In genomic region chr10:5977471-5978370, GRCh38 we compare ENCODE assay signal across 8 cellular contexts. TPM values are rescaled to one million over a fixed set of nuclear protein-coding genes. Genes with fewer than 3 reads are reported as not detected.
A peak's percentile ranks its signal among the peaks of the same experiment; 100 is the strongest.
DNase-seq lines count a peak whose midpoint lies in the region; ATAC-seq, FAIRE-seq and TF ChIP-seq lines count a peak whose summit lies in the region.

TSS of gene IL15RA (minus strand) at chr10:5977543. CDS start at chr10:5977492, 51 bp downstream.

- no peak within 1 kb of the TSS for H3K4ac ChIP-seq in H1 (replicated peaks; ENCODE audit: insufficient read length, low read depth, low read length)

- H3K14ac ChIP-seq in H1 (ENCODE audit: insufficient read length), result no peak within 1 kb of the TSS

- H3K4me3 ChIP-seq in H1 (ENCODE audit: extremely low read depth in 1 of 4, insufficient read depth in 2 of 4, low read depth in 3 of 4, low read length in 4 of 4), result peak within 1 kb of the TSS; percentile 75 to 80 (median 79)

- no peak; a peak in 1 of 4 replicates for TF ChIP-seq RAD21 in H1 (IDR thresholded peaks at IDR 0.05 in 1 of 2, conservative IDR thresholded peaks at IDR 0.05 in 1 of 2; ENCODE audit: low read depth in 2 of 2, low read length in 2 of 2)

- no peak within 1 kb of the TSS for H2BK15ac ChIP-seq in H1 (ENCODE audit: low read length)

- CTCF ChIA-PET in H1 (lab: Charles Lee; ENCODE audit: partially characterized antibody), result interaction anchor here (0.6 to 1.2 kb wide), 3 partner anchors 25 to 225 kb away, joined by 3 to 4 read pairs (median 3); partner anchors contain the start of gene PFKFB3

- peak within 1 kb of the TSS; percentile 68 for H3K18ac ChIP-seq in H1 (ENCODE audit: extremely low read depth, low read length)

- H3K79me2 ChIP-seq in H1 (ENCODE audit: control insufficient read depth in 1 of 2, insufficient read depth in 2 of 2, low read length in 2 of 2), result no peaks in the 10 kb centered on the region

- POLR2A ChIA-PET in H1 (lab: Charles Lee; ENCODE audit: partially characterized antibody), result interaction anchor here (0.7 to 2.1 kb wide), 5 partner anchors 33 to 225 kb away, joined by 3 to 6 read pairs (median 3); partner anchors contain the start of genes ANKRD16, FBH1 and PFKFB3

- TF ChIP-seq POLR2A in H1 (IDR thresholded peaks at IDR 0.05; ENCODE audit: control extremely low read depth in 1 of 2, low read depth in 2 of 2, low read length in 2 of 2), result no peak

- peaks cover 0 to 3% (median 1%) of the 10 kb centered on the region in 4 experiments; a peak in 2 of 7 replicates for H3K4me1 ChIP-seq in H1 (replicated peaks in 1 of 4; ENCODE audit: control insufficient read depth in 3 of 4, insufficient read depth in 4 of 4, low read length in 3 of 4)

- no peak within 1 kb of the TSS for H3K27ac ChIP-seq in H1 (ENCODE audit: low read depth, low read length)

- peaks cover 0 to 2% of the 10 kb centered on the region in 2 experiments for H4K20me1 ChIP-seq in H1 (replicated peaks in 1 of 2; ENCODE audit: control insufficient read depth in 1 of 2, insufficient read depth in 2 of 2, low read length in 2 of 2)

- H2BK12ac ChIP-seq in H1 (ENCODE audit: low read depth, low read length), result peak within 1 kb of the TSS; percentile 87; the same call in 1 of the 2 replicates

- no peaks in the 10 kb centered on the region for H3K36me3 ChIP-seq in H1 (ENCODE audit: control insufficient read depth in 2 of 4, insufficient read depth in 4 of 4, low read length in 3 of 4)

- peak in 1 of 3 experiments; percentile 17; a peak in 1 of 4 replicates for TF ChIP-seq CTCF in H1 (IDR thresholded peaks at IDR 0.05; ENCODE audit: control extremely low read depth in 1 of 3, insufficient read depth in 1 of 3, low read depth in 1 of 3, low read length in 3 of 3)

- H3K56ac ChIP-seq in H1 (replicated peaks; ENCODE audit: insufficient read length, low read depth, low read length), result no peak within 1 kb of the TSS

- peaks cover 3 to 43% (median 36%) of the 10 kb centered on the region in 4 experiments for H3K27me3 ChIP-seq in H1 (replicated peaks in 1 of 4; ENCODE audit: control insufficient read depth in 3 of 4, extremely low read depth in 1 of 4, insufficient read depth in 3 of 4, low read length in 3 of 4)

- ATAC-seq in HG02840 (IDR thresholded peaks at IDR 0.05; ENCODE audit: low FRiP score, unreplicated experiment), result peak; percentile 62

- H2BK20ac ChIP-seq in H1 (ENCODE audit: low read length), result no peak within 1 kb of the TSS

- H2AFZ ChIP-seq in H1 (ENCODE audit: low read length), result peak within 1 kb of the TSS; percentile 83; the same call in 1 of the 2 replicates

- no peak for FAIRE-seq in H1 (lab: Jason Lieb, UNC)

- H2BK5ac ChIP-seq in H1 (ENCODE audit: low read depth, low read length), result peak within 1 kb of the TSS; percentile 44; the same call in 1 of the 2 replicates

- H4K8ac ChIP-seq in H1 (ENCODE audit: extremely low read depth, insufficient read depth, low read length), result no peak within 1 kb of the TSS; the same call in 1 of the 2 replicates

- peaks cover 14% of the 10 kb centered on the region for H3K23me2 ChIP-seq in H1 (ENCODE audit: low read depth, low read length)

- peak within 1 kb of the TSS; percentile 77 to 90 for H3K4me2 ChIP-seq in H1 (ENCODE audit: insufficient read depth in 1 of 2, low read depth in 2 of 2, low read length in 2 of 2)

- 2% methylated on average over 54 of the region's 83 CpGs; no CpG with 5 or more reads in 1 of the 2 experiments for WGBS in H1 (ENCODE audit: extremely low coverage in 1 of 2, insufficient coverage in 1 of 2, insufficient read length in 1 of 2, insufficient replicate concordance in 2 of 2, low coverage in 1 of 2, low lambda C conversion rate in 2 of 2, missing lambda C conversion rate in 1 of 2), 2 experiments

- H4K5ac ChIP-seq in H1 (ENCODE audit: insufficient read length, low read depth, low read length), result no peak within 1 kb of the TSS

- H3K9ac ChIP-seq in H1 (replicated peaks in 1 of 4; ENCODE audit: extremely low read depth in 1 of 4, low read depth in 3 of 4, low read length in 3 of 4), result peak within 1 kb of the TSS in 3 of 4 experiments; percentile 38 to 56 (median 56); a peak in 4 of 7 replicates

- no peak within 1 kb of the TSS for H2AK5ac ChIP-seq in H1 (ENCODE audit: low read depth, low read length)

- no peak within 1 kb of the TSS for H4K91ac ChIP-seq in H1 (replicated peaks; ENCODE audit: insufficient read length, low read length)

- H2BK120ac ChIP-seq in H1 (replicated peaks; ENCODE audit: low read depth, low read length), result no peak within 1 kb of the TSS

- no peak; a peak in 1 of 3 replicates for TF ChIP-seq EP300 in H1 (IDR thresholded peaks at IDR 0.05; ENCODE audit: borderline replicate concordance in 1 of 2, low read depth in 2 of 2, low read length in 2 of 2)

- H3K79me1 ChIP-seq in H1 (ENCODE audit: low read depth, low read length), result no peaks in the 10 kb centered on the region

- no peaks in the 10 kb centered on the region for H3K9me3 ChIP-seq in H1 (ENCODE audit: insufficient read depth in 2 of 2, low read depth in 1 of 2, low read length in 1 of 2)

- DNase-seq in NCI-H2107 (lab: John Stamatoyannopoulos, UW) (peak; percentile 31), NCI-H2107 treated with DMSO at 0.1 percent for 48 hours (lab: John Stamatoyannopoulos, UW; ENCODE audit: unreplicated experiment) (no peak), NCI-H226 (peak; percentile 35), H1 (ENCODE audit: low read depth in 1 of 2, low spot score in 2 of 2) (peak in 1 of 2 experiments; percentile 81), midbrain (lab: John Stamatoyannopoulos, UW) (peak; percentile 32)
- DNase-seq in activated CD8-positive, alpha-beta memory T cell treated with anti-CD3 and anti-CD28 coated beads for 24 hours, result peak; percentile 93
- DNase-seq in stimulated activated CD8-positive, alpha-beta memory T cell treated with anti-CD3 and anti-CD28 coated beads, Interleukin-4, amount 100 ng/mL, for 1 hour (ENCODE audit: low read depth in 2 of 2, low spot score in 1 of 2), result peak; percentile 53 to 70

- no peak within 1 kb of the TSS for H3K23ac ChIP-seq in H1 (ENCODE audit: insufficient read length)

TF ChIP-seq in H1, 55 proteins besides CTCF, POLR2A, EP300 and RAD21:
- TF ChIP-seq ASH2L (IDR thresholded peaks at IDR 0.05; ENCODE audit: low read length) (peak; percentile 77), YY1 (IDR thresholded peaks at IDR 0.05; ENCODE audit: low read depth, low read length) (0 out of 2 replicates have a peak, but pooled peaks have one; percentile 36), EZH2 (IDR thresholded peaks at IDR 0.05; ENCODE audit: low read depth, low read length, severe bottlenecking) (peak; percentile 74), KDM4A (IDR thresholded peaks at IDR 0.05; ENCODE audit: low read depth, low read length, severe bottlenecking) (peak; percentile 98), SIN3A (conservative IDR thresholded peaks at IDR 0.05 in 1 of 2, IDR thresholded peaks at IDR 0.05 in 1 of 2; ENCODE audit: low read depth in 1 of 2, low read length in 2 of 2) (no peak), TBP (IDR thresholded peaks at IDR 0.05; ENCODE audit: low read depth, low read length) (peak; percentile 20; the same call in 1 of the 2 replicates), CEBPB (IDR thresholded peaks at IDR 0.05; ENCODE audit: low read depth, low read length) (no peak), EGR1 (IDR thresholded peaks at IDR 0.05; ENCODE audit: borderline replicate concordance, low read depth, low read length) (0 out of 2 replicates have a peak, but pooled peaks have one; percentile 29), MAFK (IDR thresholded peaks at IDR 0.05; ENCODE audit: low read depth, low read length) (peak; percentile 1; the same call in 1 of the 2 replicates), SAP30 (IDR thresholded peaks at IDR 0.05; ENCODE audit: insufficient read depth, insufficient replicate concordance, low read length) (no peak), SUZ12 (IDR thresholded peaks at IDR 0.05; ENCODE audit: low read length) (peak; percentile 78; the same call in 1 of the 2 replicates)
- TF ChIP-seq, protein P1, sequence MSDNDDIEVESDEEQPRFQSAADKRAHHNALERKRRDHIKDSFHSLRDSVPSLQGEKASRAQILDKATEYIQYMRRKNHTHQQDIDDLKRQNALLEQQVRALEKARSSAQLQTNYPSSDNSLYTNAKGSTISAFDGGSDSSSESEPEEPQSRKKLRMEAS (IDR thresholded peaks at IDR 0.05), result peak; percentile 25; the same call in 1 of the 2 replicates

RNA-seq across cellular contexts. Expression of gene IL15RA, which starts in this region (rescaled TPM):
- total RNA-seq in H1 (2021; fragmentation: NEBNext Ultra II Directional; extraction: Animal tissue kit (Norgen Biotek cat#: 25700)), result 0.98 and 1.3 TPM in 2 replicates
- polyA plus RNA-seq in H1 (2011; rRNA removed), result 1.4 and 2.5 TPM in 2 replicates
- 1.5 TPM for polyA plus RNA-seq in H1 (2011; cell fraction: cytosol; rRNA removed)
- polyA plus RNA-seq in H1 (2011; cell fraction: nucleus; rRNA removed), result 2.1 TPM
- polyA plus RNA-seq in H1 (2012, experiment 1 of 2), result 0.44 to 1.1 TPM (median 0.83 TPM) in 4 replicates
- 1.2 TPM for polyA plus RNA-seq in H1 (2012, experiment 2 of 2)
- 1.1 TPM for polyA plus RNA-seq in H1 (2013, experiment 1 of 2)
- 0.81 TPM for polyA plus RNA-seq in H1 (2013, experiment 2 of 2)
- polyA minus RNA-seq in H1 (2011; rRNA and poly(A)+ RNA removed), result 0.27 and 1.7 TPM in 2 replicates
- not detected for polyA minus RNA-seq in H1 (2011; cell fraction: cytosol; rRNA and poly(A)+ RNA removed)
- polyA minus RNA-seq in H1 (2011; cell fraction: nucleus; rRNA and poly(A)+ RNA removed), result 2.3 TPM
